ENCODE assay signal across 14 cellular contexts in genomic region chr1:101199637-101199982, GRCh38. TPM values are rescaled to one million over a fixed set of nuclear protein-coding genes. Genes with fewer than 3 reads are reported as not detected.
DNase-seq lines count a peak whose midpoint lies in the region; ATAC-seq, FAIRE-seq and TF ChIP-seq lines count a peak whose summit lies in the region.
"Had no signal": no experiment of that assay in that cellular context is flagged by ENCODE, and none has a peak within 500 bp of the region (broad histone marks: within the 10 kb centered on the region; RNA-seq: fewer than 3 reads in every experiment).

No MANE protein-coding gene starts in this region.

- peaks cover 17% of the 10 kb centered on the region for H3K36me3 Mint-ChIP-seq in activated CD4-positive, alpha-beta T cell treated with anti-CD3 and anti-CD28 coated beads, Interleukin-2, amount 10 ng/mL, durations not matched to agents 7 days and 5 days (ENCODE audit: low read depth)

- no peak overlapping the region for H3K4me3 ChIP-seq in BLaER1
- H3K4me3 ChIP-seq in RWPE2 (ENCODE audit: severe bottlenecking), result no peak overlapping the region
- no peak overlapping the region for H3K4me3 ChIP-seq in GM12878

- 3% methylated on average over 1 of the region's 1 CpG for WGBS in GM12878 (ENCODE audit: insufficient coverage, insufficient replicate concordance, low lambda C conversion rate, missing lambda C conversion rate)

- intact Hi-C loops in GM12878 (cut with micrococcal nuclease; ENCODE audit: unreplicated experiment), result loop anchor here (1.0 kb wide), 2 partner anchors 20 to 37 kb away; no protein-coding TSS in a partner anchor

- H3K36me3 ChIP-seq in BLaER1 (no peaks in the 10 kb centered on the region), RWPE2 (ENCODE audit: low read depth) (no peaks in the 10 kb centered on the region), GM12878 (ENCODE audit: control insufficient read depth in 2 of 2, insufficient read depth in 2 of 2, low read length in 1 of 2) (no peaks in the 10 kb centered on the region)

- no peaks in the 10 kb centered on the region for H3K79me2 ChIP-seq in GM12878 (ENCODE audit: control insufficient read depth, insufficient read depth, low read length)

- peaks cover 24% of the 10 kb centered on the region for H3K4me1 Mint-ChIP-seq in activated CD4-positive, alpha-beta T cell treated with anti-CD3 and anti-CD28 coated beads, Interleukin-2, amount 10 ng/mL, durations not matched to agents 7 days and 5 days

- no peaks in the 10 kb centered on the region for H3K9me3 ChIP-seq in BLaER1
- no peaks in the 10 kb centered on the region for H3K9me3 ChIP-seq in RWPE2 (ENCODE audit: severe bottlenecking)
- H3K9me3 ChIP-seq in GM12878 (replicated peaks; ENCODE audit: control insufficient read depth, insufficient read depth, low read length), result no peaks in the 10 kb centered on the region

- no peak for FAIRE-seq in GM12878 (lab: Jason Lieb, UNC)
- FAIRE-seq: HTR-8/SVneo had no signal

- H3K27me3 Mint-ChIP-seq in activated CD4-positive, alpha-beta T cell treated with anti-CD3 and anti-CD28 coated beads, Interleukin-2, amount 10 ng/mL, durations not matched to agents 7 days and 5 days, result no peaks in the 10 kb centered on the region
- H3K27me3 Mint-ChIP-seq: CD4-positive, alpha-beta T cell had no signal

- no peak for TF ChIP-seq RAD21 in GM12878 (IDR thresholded peaks at IDR 0.05; ENCODE audit: insufficient read depth, low read depth, low read length)

- RAD21 ChIA-PET in GM12878 (lab: Charles Lee; ENCODE audit: unreplicated experiment), result interaction anchor here (0.9 to 2.6 kb wide), 5 partner anchors 22 to 303 kb away, joined by 3 to 13 read pairs (median 3); no protein-coding TSS in a partner anchor

- no TSS peak for BruUV-seq in GM12878 (replicated peaks; lab: Mats Ljungman, UMichigan)

- no peak for TF ChIP-seq POLR2A in GM12878 (IDR thresholded peaks at IDR 0.05; ENCODE audit: low read depth, low read length)

- ATAC-seq in RWPE2 (ENCODE audit: low read depth), result no peak
- no peak for ATAC-seq in GM12878
- no peak for ATAC-seq in GM21367 (IDR thresholded peaks at IDR 0.05; ENCODE audit: unreplicated experiment)

- H3K27ac ChIP-seq in BLaER1 (no peak overlapping the region), RWPE2 (ENCODE audit: poor library complexity, severe bottlenecking) (peak overlapping the region; percentile 54), GM12878 (ENCODE audit: control insufficient read depth, insufficient read depth) (no peak overlapping the region)

- peak overlapping the region; percentile 43 for H3K4me2 ChIP-seq in BLaER1
- no peak overlapping the region for H3K4me2 ChIP-seq in GM12878 (ENCODE audit: control insufficient read depth, insufficient read depth)

- no peaks in the 10 kb centered on the region for H3K27me3 ChIP-seq in BLaER1
- H3K27me3 ChIP-seq in RWPE2 (ENCODE audit: insufficient read depth, poor library complexity, severe bottlenecking), result no peaks in the 10 kb centered on the region
- H3K27me3 ChIP-seq in GM12878 (replicated peaks in 1 of 2; ENCODE audit: control insufficient read depth in 2 of 2, insufficient read depth in 2 of 2, low read length in 1 of 2), result no peaks in the 10 kb centered on the region

- H3K4me3 Mint-ChIP-seq in activated CD4-positive, alpha-beta T cell treated with anti-CD3 and anti-CD28 coated beads, Interleukin-2, amount 10 ng/mL, durations not matched to agents 7 days and 5 days, result no peak overlapping the region
- H3K4me3 Mint-ChIP-seq: CD4-positive, alpha-beta T cell had no signal

- POLR2A ChIA-PET in activated CD4-positive, alpha-beta T cell treated with anti-CD3 and anti-CD28 coated beads, Interleukin-2, amount 10 ng/mL, durations not matched to agents 7 days and 5 days (lab: Charles Lee), result interaction anchor here (0.7 to 1.4 kb wide), 2 partner anchors 37 to 39 kb away, joined by 4 to 6 read pairs; partner anchors contain the start of gene S1PR1
- POLR2A ChIA-PET in GM12878 (lab: Charles Lee), result interaction anchor here (1.5 to 2.7 kb wide), 2 partner anchors 21 to 36 kb away, joined by 5 to 9 read pairs; no protein-coding TSS in a partner anchor

- TF ChIP-seq CTCF in RWPE2 (IDR thresholded peaks at IDR 0.05; ENCODE audit: poor library complexity, severe bottlenecking) (no peak), GM12878 (IDR thresholded peaks at IDR 0.05 in 2 of 3, conservative IDR thresholded peaks at IDR 0.05 in 1 of 3; ENCODE audit: control insufficient read depth in 2 of 3, extremely low read depth in 1 of 3, insufficient read depth in 1 of 3, low read depth in 3 of 3, low read length in 3 of 3) (no peak), GM13976 (IDR thresholded peaks at IDR 0.05; ENCODE audit: borderline replicate concordance, control extremely low read depth, extremely low read depth, insufficient read depth, missing control alignments) (no peak)

- no peak overlapping the region for H2AFZ ChIP-seq in GM12878 (ENCODE audit: control insufficient read depth, low read depth, low read length)

- H4K20me1 ChIP-seq in BLaER1, result no peaks in the 10 kb centered on the region
- H4K20me1 ChIP-seq in GM12878 (ENCODE audit: control insufficient read depth, insufficient read depth), result no peaks in the 10 kb centered on the region

- H3K9ac ChIP-seq in BLaER1 (no peak overlapping the region), GM12878 (ENCODE audit: control insufficient read depth, insufficient read depth, low read length) (no peak overlapping the region; the same call in 1 of the 2 replicates)

- peaks cover 11% of the 10 kb centered on the region for H3K4me1 ChIP-seq in BLaER1
- peaks cover 14% of the 10 kb centered on the region for H3K4me1 ChIP-seq in RWPE2 (ENCODE audit: insufficient read depth, poor library complexity, severe bottlenecking)
- H3K4me1 ChIP-seq in GM12878 (ENCODE audit: control insufficient read depth, insufficient read depth, low read length), result peaks cover 15% of the 10 kb centered on the region

- H3K27ac Mint-ChIP-seq in activated CD4-positive, alpha-beta T cell treated with anti-CD3 and anti-CD28 coated beads, Interleukin-2, amount 10 ng/mL, durations not matched to agents 7 days and 5 days, result peak overlapping the region; percentile 60
- H3K27ac Mint-ChIP-seq: CD4-positive, alpha-beta T cell had no signal

- CTCF ChIA-PET in activated CD4-positive, alpha-beta T cell treated with anti-CD3 and anti-CD28 coated beads, Interleukin-2, amount 10 ng/mL, durations not matched to agents 7 days and 5 days (lab: Charles Lee), result interaction anchor here (1.0 to 2.1 kb wide), 6 partner anchors 14 to 39 kb away, joined by 3 to 11 read pairs (median 5); no protein-coding TSS in a partner anchor
- CTCF ChIA-PET in GM12878 (lab: Yijun Ruan, JAX), result interaction anchor here (0.8 to 4.2 kb wide), 4 partner anchors 39 to 90 kb away, joined by 3 to 15 read pairs (median 5); no protein-coding TSS in a partner anchor

- in situ Hi-C loops in GM12878 (cut with MboI), result no loop called here
- in situ Hi-C loops in GM13976 (cut with MboI; ENCODE audit: low sequenced_read_pairs, unreplicated experiment), result no loop called here

- SMC1A ChIA-PET in GM12878 (lab: Charles Lee; ENCODE audit: uncharacterized antibody, unreplicated experiment), result interaction anchor here (1.0 to 2.2 kb wide), 8 partner anchors 8 to 241 kb away, joined by 3 to 7 read pairs (median 4); no protein-coding TSS in a partner anchor

- no peak for TF ChIP-seq EP300 in GM12878 (IDR thresholded peaks at IDR 0.05; ENCODE audit: borderline replicate concordance in 1 of 2, control insufficient read depth in 1 of 2, low read depth in 2 of 2, low read length in 2 of 2)

- peaks cover 25% of the 10 kb centered on the region for H3K9me3 Mint-ChIP-seq in activated CD4-positive, alpha-beta T cell treated with anti-CD3 and anti-CD28 coated beads, Interleukin-2, amount 10 ng/mL, durations not matched to agents 7 days and 5 days
- H3K9me3 Mint-ChIP-seq: CD4-positive, alpha-beta T cell had no signal

- DNase-seq in activated CD4-positive, alpha-beta T cell treated with anti-CD3 and anti-CD28 coated beads, Interleukin-2, amount 10 ng/mL, durations not matched to agents 7 days and 5 days, result no peak
- no peak for DNase-seq in activated CD4-positive, alpha-beta T cell treated with anti-CD3 and anti-CD28 coated beads, Interleukin-2, amount 50 U/mL, for 48 hours
- DNase-seq in RWPE2 (ENCODE audit: low spot score) (no peak), GM12878 (ENCODE audit: low read depth, low spot score) (no peak), GM13976 (ENCODE audit: low spot score) (no peak), islet precursor cell (no peak)
- DNase-seq: Calu3; CD4-positive, alpha-beta T cell; NCI-H1436 treated with DMSO at 0.1 percent for 48 hours; NCI-H2081; NCI-H510A treated with DMSO at 0.1 percent for 48 hours had no signal

TF ChIP-seq in GM12878, 131 proteins besides CTCF, POLR2A, EP300 and RAD21:
- TF ChIP-seq NFIC (IDR thresholded peaks at IDR 0.05; ENCODE audit: low read depth, low read length), result peak; percentile 69; the same call in 1 of the 2 replicates
- TF ChIP-seq JUNB (IDR thresholded peaks at IDR 0.05), result peak; percentile 65
- TF ChIP-seq MTA2 (IDR thresholded peaks at IDR 0.05; ENCODE audit: low read depth), result 0 out of 2 replicates have a peak, but pooled peaks have one; percentile 3
- no peak for TF ChIP-seq RELA (IDR thresholded peaks at IDR 0.05; ENCODE audit: borderline replicate concordance, partially characterized antibody)

RNA-seq across cellular contexts. Expression of gene S1PR1, which starts 37.2 kb away (rescaled TPM):
- total RNA-seq in activated CD4-positive, alpha-beta T cell treated with anti-CD3 and anti-CD28 coated beads, Interleukin-2, amount 10 ng/mL, durations not matched to agents 7 days and 5 days, result 100 to 1,000 TPM; 177 to 209 TPM
- total RNA-seq in GM12878 (2013; cell fraction: nucleolus; rRNA removed), result 11.5 and 12.4 TPM in 2 replicates
- total RNA-seq in GM12878 (2014; rRNA removed), result 38.2 and 39.3 TPM in 2 replicates
- 29.8 TPM in 2 replicates for total RNA-seq in GM12878 (2014; rRNA removed; fragmentation: Illumina TruSeq; extraction: Trizol)
- 37.6 and 40.8 TPM in 2 replicates for total RNA-seq in GM12878 (2021)
- polyA plus RNA-seq in GM12878 (2011; ENCODE audit: low read depth), result 8.8 TPM
- polyA plus RNA-seq in GM12878 (2011; rRNA removed), result 3.2 and 3.8 TPM in 2 replicates
- polyA plus RNA-seq in GM12878 (2011; cell fraction: cytosol; rRNA removed), result 3.9 and 6.3 TPM in 2 replicates
- polyA plus RNA-seq in GM12878 (2011; cell fraction: nucleus; rRNA removed), result 7.0 and 7.1 TPM in 2 replicates
- polyA plus RNA-seq in GM12878 (2012), result 14.1 and 23.7 TPM in 2 replicates
- polyA plus RNA-seq in GM12878 (2014; fragmentation: Illumina TruSeq; extraction: Trizol), result 23.2 and 31.6 TPM in 2 replicates
- 10 to 100 TPM; 11.9 to 13.3 TPM for polyA plus RNA-seq in GM12878 (2014; fragmentation: Nextera tagmentation; extraction: Ambion mirVana)
- 29.2 and 31.8 TPM in 2 replicates for polyA plus RNA-seq in GM12878 (2014; rRNA removed)
- 10 to 100 TPM; 52.2 to 59.4 TPM for polyA plus RNA-seq in GM12878 (2016; fragmentation: Nextera tagmentation; extraction: Ambion mirVana)
- 8.2 and 8.8 TPM in 2 replicates for polyA minus RNA-seq in GM12878 (2011; rRNA and poly(A)+ RNA removed)
- 2.0 and 2.5 TPM in 2 replicates for polyA minus RNA-seq in GM12878 (2011; cell fraction: cytosol; rRNA and poly(A)+ RNA removed)
- polyA minus RNA-seq in GM12878 (2011; cell fraction: nucleus; rRNA and poly(A)+ RNA removed), result 8.2 and 11.6 TPM in 2 replicates
- total RNA-seq: Calu3 had no signal

Comparison
In these comparisons a context has a peak if more than half of its experiments do, and no peak if none do; other contexts are left out.
1. RNA of gene S1PR1, which starts 37.2 kb away (total RNA-seq): 177 to 209 TPM in activated CD4-positive, alpha-beta T cell treated with anti-CD3 and anti-CD28 coated beads, Interleukin-2, amount 10 ng/mL, durations not matched to agents 7 days and 5 days; 11.5 to 40.8 TPM in GM12878; every median in the first group is over 4 times any median in the second.